Comparison of ENCODE assay signal across 21 cellular contexts in the genomic region with DNA sequence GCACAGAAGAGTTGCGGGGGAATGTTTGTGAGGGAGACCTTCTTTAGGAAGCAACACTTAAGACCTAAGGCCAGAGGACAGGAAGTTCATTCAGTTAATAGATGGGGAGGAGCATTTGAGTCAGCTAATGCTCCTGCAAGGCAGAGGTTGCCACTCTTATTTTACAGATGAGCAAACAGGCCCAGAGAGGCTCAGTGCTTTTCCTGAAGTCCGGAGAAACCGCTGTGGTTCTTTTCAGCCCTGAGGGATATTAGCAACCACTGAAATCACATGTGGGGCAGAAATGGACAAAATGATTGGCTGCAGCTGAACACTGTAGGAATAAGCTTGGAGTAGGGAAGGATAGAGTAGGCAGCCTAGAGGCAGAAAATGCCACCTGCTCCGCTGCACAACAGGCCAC. TPM values are rescaled to one million over a fixed set of nuclear protein-coding genes. Genes with fewer than 3 reads are reported as not detected.
DNase-seq lines count a peak whose midpoint lies in the region; ATAC-seq, FAIRE-seq and TF ChIP-seq lines count a peak whose summit lies in the region.
"Had no signal": no experiment of that assay in that cellular context is flagged by ENCODE, and none has a peak within 500 bp of the region (broad histone marks: within the 10 kb centered on the region; RNA-seq: fewer than 3 reads in every experiment).

No MANE protein-coding gene starts in this region.

- H3K4me3 Mint-ChIP-seq in glutamatergic neuron (ENCODE audit: unreplicated experiment), result no peak overlapping the region
- no peak overlapping the region for H3K4me3 Mint-ChIP-seq in neural progenitor cell
- H3K4me3 Mint-ChIP-seq: CD8-positive, alpha-beta T cell; HFFc6 had no signal

- H3K36me3 Mint-ChIP-seq in glutamatergic neuron (ENCODE audit: unreplicated experiment), result no peaks in the 10 kb centered on the region
- H3K36me3 Mint-ChIP-seq in neural progenitor cell, result no peaks in the 10 kb centered on the region
- H3K36me3 Mint-ChIP-seq: CD8-positive, alpha-beta T cell had no signal

- peaks cover 16% of the 10 kb centered on the region for H3K27me3 Mint-ChIP-seq in glutamatergic neuron (ENCODE audit: unreplicated experiment)
- H3K27me3 Mint-ChIP-seq in neural progenitor cell (ENCODE audit: insufficient read depth, low read depth), result peaks cover 3% of the 10 kb centered on the region

- intact Hi-C loops in lower lobe of right lung (cut with DNase I) (no loop called here), left ventricle myocardium inferior (cut with micrococcal nuclease) (no loop called here)

- H4K20me1 ChIP-seq in H1 (replicated peaks in 1 of 2; ENCODE audit: control insufficient read depth in 1 of 2, insufficient read depth in 2 of 2, low read length in 2 of 2), result no peaks in the 10 kb centered on the region
- no peaks in the 10 kb centered on the region for H4K20me1 ChIP-seq in neural progenitor cell (ENCODE audit: low read depth)
- H4K20me1 ChIP-seq: BLaER1 had no signal

- H4K5ac ChIP-seq in H1 (ENCODE audit: insufficient read length, low read depth, low read length), result no peak overlapping the region

- no peak overlapping the region for H3K4me2 ChIP-seq in H1 (ENCODE audit: insufficient read depth in 1 of 2, low read depth in 2 of 2, low read length in 2 of 2)
- H3K4me2 ChIP-seq in neural progenitor cell, result no peak overlapping the region
- H3K4me2 ChIP-seq: BLaER1 had no signal

- TF ChIP-seq CTCF in C4-2B (conservative IDR thresholded peaks at IDR 0.05) (no peak), H1 (IDR thresholded peaks at IDR 0.05; ENCODE audit: control extremely low read depth in 1 of 3, insufficient read depth in 1 of 3, low read depth in 1 of 3, low read length in 3 of 3) (no peak), glutamatergic neuron (IDR thresholded peaks at IDR 0.05; ENCODE audit: partially characterized antibody, unreplicated experiment) (no peak), neural progenitor cell (IDR thresholded peaks at IDR 0.05) (no peak), lower lobe of right lung (IDR thresholded peaks at IDR 0.05) (no peak), left ventricle myocardium inferior (IDR thresholded peaks at IDR 0.05; ENCODE audit: borderline replicate concordance) (no peak)

- peak overlapping the region; percentile 94 for H3K27ac Mint-ChIP-seq in glutamatergic neuron (ENCODE audit: unreplicated experiment)
- H3K27ac Mint-ChIP-seq in neural progenitor cell, result no peak overlapping the region
- H3K27ac Mint-ChIP-seq: CD8-positive, alpha-beta T cell; HFFc6 had no signal

- no peak for TF ChIP-seq EP300 in H1 (IDR thresholded peaks at IDR 0.05; ENCODE audit: borderline replicate concordance in 1 of 2, low read depth in 2 of 2, low read length in 2 of 2)

- no peak overlapping the region for H3K14ac ChIP-seq in H1 (ENCODE audit: insufficient read length)

- H3K9me3 ChIP-seq in H1 (ENCODE audit: insufficient read depth in 2 of 2, low read depth in 1 of 2, low read length in 1 of 2) (no peaks in the 10 kb centered on the region), neural progenitor cell (ENCODE audit: low read depth) (no peaks in the 10 kb centered on the region), lower lobe of right lung (no peaks in the 10 kb centered on the region), left ventricle myocardium inferior (replicated peaks) (no peaks in the 10 kb centered on the region)
- H3K9me3 ChIP-seq: BLaER1 had no signal

- no peak for FAIRE-seq in H1 (lab: Jason Lieb, UNC)
- FAIRE-seq: G401.6, GM12891, GM19239 had no signal

- no peak overlapping the region for H3K18ac ChIP-seq in H1 (ENCODE audit: extremely low read depth, low read length)

- POLR2A ChIA-PET in H1 (lab: Charles Lee; ENCODE audit: partially characterized antibody), result interaction anchor here (1.2 kb wide), 1 partner anchor 223 kb away, joined by 3 read pairs; no protein-coding TSS in a partner anchor

- no peak for ATAC-seq in lower lobe of right lung
- ATAC-seq: CD8-positive, alpha-beta T cell; HCT116 had no signal

- 0 out of 2 replicates have a peak overlapping the region, but pooled peaks have one; percentile 11 for H2BK12ac ChIP-seq in H1 (ENCODE audit: low read depth, low read length)

- no peaks in the 10 kb centered on the region for H3F3A ChIP-seq in neural progenitor cell (ENCODE audit: low read depth)

- no peak for TF ChIP-seq RAD21 in H1 (IDR thresholded peaks at IDR 0.05 in 1 of 2, conservative IDR thresholded peaks at IDR 0.05 in 1 of 2; ENCODE audit: low read depth in 2 of 2, low read length in 2 of 2)

- no peak overlapping the region for H3K9ac ChIP-seq in H1 (replicated peaks in 1 of 4; ENCODE audit: extremely low read depth in 1 of 4, low read depth in 3 of 4, low read length in 3 of 4)
- H3K9ac ChIP-seq in neural progenitor cell, result no peak overlapping the region
- H3K9ac ChIP-seq: BLaER1, GM23248 had no signal

- H3K56ac ChIP-seq in H1 (replicated peaks; ENCODE audit: insufficient read length, low read depth, low read length), result no peak overlapping the region

- 82% methylated on average over 4 of the region's 4 CpGs; no CpG with 5 or more reads in 1 of the 2 experiments for WGBS in H1 (ENCODE audit: extremely low coverage in 1 of 2, insufficient coverage in 1 of 2, insufficient read length in 1 of 2, insufficient replicate concordance in 2 of 2, low coverage in 1 of 2, low lambda C conversion rate in 2 of 2, missing lambda C conversion rate in 1 of 2), 2 experiments

- no peak overlapping the region for H4K91ac ChIP-seq in H1 (replicated peaks; ENCODE audit: insufficient read length, low read length)

- no peaks in the 10 kb centered on the region for H3K79me2 ChIP-seq in H1 (ENCODE audit: control insufficient read depth in 1 of 2, insufficient read depth in 2 of 2, low read length in 2 of 2)
- no peaks in the 10 kb centered on the region for H3K79me2 ChIP-seq in neural progenitor cell (ENCODE audit: low read depth)

- H3K23me2 ChIP-seq in H1 (ENCODE audit: low read depth, low read length), result no peaks in the 10 kb centered on the region

- H3K4me1 Mint-ChIP-seq in glutamatergic neuron (ENCODE audit: low read depth, unreplicated experiment), result peaks cover 55% of the 10 kb centered on the region
- H3K4me1 Mint-ChIP-seq in neural progenitor cell, result peaks cover 2% of the 10 kb centered on the region

- H3K36me3 ChIP-seq in H1 (ENCODE audit: control insufficient read depth in 2 of 4, insufficient read depth in 4 of 4, low read length in 3 of 4), result no peaks in the 10 kb centered on the region
- no peaks in the 10 kb centered on the region for H3K36me3 ChIP-seq in neural progenitor cell
- H3K36me3 ChIP-seq in lower lobe of right lung, result no peaks in the 10 kb centered on the region
- H3K36me3 ChIP-seq in left ventricle myocardium inferior, result no peaks in the 10 kb centered on the region
- H3K36me3 ChIP-seq: BLaER1 had no signal

- no peaks in the 10 kb centered on the region; a peak in 1 of 7 replicates for H3K4me1 ChIP-seq in H1 (replicated peaks in 1 of 4; ENCODE audit: control insufficient read depth in 3 of 4, insufficient read depth in 4 of 4, low read length in 3 of 4)
- peaks cover 9% of the 10 kb centered on the region for H3K4me1 ChIP-seq in neural progenitor cell
- no peaks in the 10 kb centered on the region for H3K4me1 ChIP-seq in lower lobe of right lung
- H3K4me1 ChIP-seq in left ventricle myocardium inferior, result no peaks in the 10 kb centered on the region
- H3K4me1 ChIP-seq: BLaER1 had no signal

- no peak overlapping the region for H2AK5ac ChIP-seq in H1 (ENCODE audit: low read depth, low read length)

- H2BK20ac ChIP-seq in H1 (ENCODE audit: low read length), result no peak overlapping the region

- H3K4me3 ChIP-seq in H1 (ENCODE audit: extremely low read depth in 1 of 4, insufficient read depth in 2 of 4, low read depth in 3 of 4, low read length in 4 of 4) (no peak overlapping the region), neural progenitor cell (no peak overlapping the region), lower lobe of right lung (no peak overlapping the region), left ventricle myocardium inferior (no peak overlapping the region)
- H3K4me3 ChIP-seq: BLaER1, GM23248 had no signal

- H3K23ac ChIP-seq in H1 (ENCODE audit: insufficient read length), result peak overlapping the region; percentile 36

- H3K9me3 Mint-ChIP-seq in glutamatergic neuron (ENCODE audit: unreplicated experiment), result peaks cover 22% of the 10 kb centered on the region
- H3K9me3 Mint-ChIP-seq in neural progenitor cell, result no peaks in the 10 kb centered on the region
- H3K9me3 Mint-ChIP-seq: CD8-positive, alpha-beta T cell; HFFc6 had no signal

- no peak overlapping the region for H2AFZ ChIP-seq in H1 (ENCODE audit: low read length)
- H2AFZ ChIP-seq in neural progenitor cell (replicated peaks), result peak overlapping the region; percentile 57
- H2AFZ ChIP-seq: GM23248 had no signal

- H3K27ac ChIP-seq in C4-2B, result peak overlapping the region; percentile 26; the same call in 1 of the 2 replicates
- no peak overlapping the region for H3K27ac ChIP-seq in H1 (ENCODE audit: low read depth, low read length)
- H3K27ac ChIP-seq in neural progenitor cell, result no peak overlapping the region
- no peak overlapping the region for H3K27ac ChIP-seq in lower lobe of right lung
- no peak overlapping the region for H3K27ac ChIP-seq in left ventricle myocardium inferior (replicated peaks)
- H3K27ac ChIP-seq: BLaER1, GM23248, HL-60 had no signal

- no peak overlapping the region for H4K8ac ChIP-seq in H1 (ENCODE audit: extremely low read depth, insufficient read depth, low read length)

- H3K4ac ChIP-seq in H1 (replicated peaks; ENCODE audit: insufficient read length, low read depth, low read length), result no peak overlapping the region

- CTCF ChIA-PET in H1 (lab: Charles Lee; ENCODE audit: partially characterized antibody), result interaction anchor here (0.9 to 24.1 kb wide), 4 partner anchors 15 to 341 kb away, joined by 3 to 947 read pairs (median 68); a partner anchor contains a TSS

- TF ChIP-seq POLR2A in H1 (IDR thresholded peaks at IDR 0.05; ENCODE audit: control extremely low read depth in 1 of 2, low read depth in 2 of 2, low read length in 2 of 2), result no peak

- no peak overlapping the region for H2BK120ac ChIP-seq in H1 (replicated peaks; ENCODE audit: low read depth, low read length)

- no peaks in the 10 kb centered on the region for H3K79me1 ChIP-seq in H1 (ENCODE audit: low read depth, low read length)

- no peak overlapping the region for H2BK15ac ChIP-seq in H1 (ENCODE audit: low read length)

- DNase-seq in H1 (ENCODE audit: low read depth in 1 of 2, low spot score in 2 of 2), result no peak
- no peak for DNase-seq in glutamatergic neuron
- no peak for DNase-seq in neural progenitor cell (ENCODE audit: low spot score)
- no peak for DNase-seq in medulla oblongata (ENCODE audit: extremely low spot score)
- DNase-seq in hypothalamus (lab: John Stamatoyannopoulos, UW), result no peak
- DNase-seq in lower lobe of right lung, result no peak
- no peak for DNase-seq in left ventricle myocardium inferior
- DNase-seq: 8988T; Calu3; CD8-positive, alpha-beta T cell; GM23248; H7; HFFc6 had no signal

- H3K27me3 ChIP-seq in H1 (replicated peaks in 1 of 4; ENCODE audit: control insufficient read depth in 3 of 4, extremely low read depth in 1 of 4, insufficient read depth in 3 of 4, low read length in 3 of 4) (no peaks in the 10 kb centered on the region), neural progenitor cell (no peaks in the 10 kb centered on the region), lower lobe of right lung (ENCODE audit: low read depth) (no peaks in the 10 kb centered on the region), left ventricle myocardium inferior (ENCODE audit: low read depth) (peaks cover 26% of the 10 kb centered on the region)
- H3K27me3 ChIP-seq: BLaER1 had no signal

- H2BK5ac ChIP-seq in H1 (ENCODE audit: low read depth, low read length), result no peak overlapping the region

RNA-seq across cellular contexts. Expression of a gene that starts 33.3 kb away (rescaled TPM):
- total RNA-seq in H1 (2021; fragmentation: NEBNext Ultra II Directional; extraction: Animal tissue kit (Norgen Biotek cat#: 25700)), result not detected in 2 replicates
- not detected in 2 replicates for polyA plus RNA-seq in H1 (2011; rRNA removed)
- polyA plus RNA-seq in H1 (2011; cell fraction: cytosol; rRNA removed), result not detected
- polyA plus RNA-seq in H1 (2011; cell fraction: nucleus; rRNA removed), result not detected
- not detected in 4 replicates for polyA plus RNA-seq in H1 (2012, experiment 1 of 2)
- not detected for polyA plus RNA-seq in H1 (2012, experiment 2 of 2)
- polyA plus RNA-seq in H1 (2013, experiment 1 of 2), result 0.02 TPM
- polyA plus RNA-seq in H1 (2013, experiment 2 of 2), result not detected
- not detected in 2 replicates for polyA minus RNA-seq in H1 (2011; rRNA and poly(A)+ RNA removed)
- not detected for polyA minus RNA-seq in H1 (2011; cell fraction: cytosol; rRNA and poly(A)+ RNA removed)
- polyA minus RNA-seq in H1 (2011; cell fraction: nucleus; rRNA and poly(A)+ RNA removed), result not detected
- total RNA-seq in glutamatergic neuron (ENCODE audit: unreplicated experiment), result not detected
- total RNA-seq in neural progenitor cell (ENCODE audit: low replicate concordance), result not detected in 2 replicates
- total RNA-seq in lower lobe of right lung, result 10.9 TPM
- total RNA-seq in left ventricle myocardium inferior, result 0.93 TPM
- total RNA-seq: A673, H7 had no signal

RNA-seq across cellular contexts. Expression of a gene that starts 43.4 kb away (rescaled TPM):
- 2.7 and 3.2 TPM in 2 replicates for total RNA-seq in H1 (2021; fragmentation: NEBNext Ultra II Directional; extraction: Animal tissue kit (Norgen Biotek cat#: 25700))
- 3.5 and 5.8 TPM in 2 replicates for polyA plus RNA-seq in H1 (2011; rRNA removed)
- polyA plus RNA-seq in H1 (2011; cell fraction: cytosol; rRNA removed), result 4.7 TPM
- 4.2 TPM for polyA plus RNA-seq in H1 (2011; cell fraction: nucleus; rRNA removed)
- polyA plus RNA-seq in H1 (2012, experiment 1 of 2), result 1.6 to 2.8 TPM (median 1.8 TPM) in 4 replicates
- polyA plus RNA-seq in H1 (2012, experiment 2 of 2), result 1.0 TPM
- 3.5 TPM for polyA plus RNA-seq in H1 (2013, experiment 1 of 2)
- polyA plus RNA-seq in H1 (2013, experiment 2 of 2), result 3.8 TPM
- polyA minus RNA-seq in H1 (2011; rRNA and poly(A)+ RNA removed), result 8.3 and 8.4 TPM in 2 replicates
- polyA minus RNA-seq in H1 (2011; cell fraction: cytosol; rRNA and poly(A)+ RNA removed), result 3.3 TPM
- 5.1 TPM for polyA minus RNA-seq in H1 (2011; cell fraction: nucleus; rRNA and poly(A)+ RNA removed)
- 1.7 TPM for total RNA-seq in glutamatergic neuron (ENCODE audit: unreplicated experiment)
- total RNA-seq in neural progenitor cell (ENCODE audit: low replicate concordance), result 0.96 and 3.3 TPM in 2 replicates
- total RNA-seq in lower lobe of right lung, result 4.3 TPM
- 214 TPM for total RNA-seq in left ventricle myocardium inferior
- total RNA-seq: A673; CD8-positive, alpha-beta T cell had no signal

Comparison
In these comparisons a context has a peak if more than half of its experiments do, and no peak if none do; other contexts are left out.
1. RNA of a gene that starts 43.4 kb away (total RNA-seq): 214 TPM in left ventricle myocardium inferior (single experiment); 4.3 TPM in lower lobe of right lung (single experiment), 0.96 to 3.3 TPM in neural progenitor cell, 2.7 to 3.2 TPM in H1 and 1.7 TPM in glutamatergic neuron (single experiment); every median in the first group is over 10 times any median in the second.